1 cellular context compared by ENCODE assay signal in genomic region chr1:161832299-161832907, GRCh38.
TF ChIP-seq lines count a peak whose summit lies in the region.
"Not testable (repeated sequence)": the region's sequence is repeated elsewhere in the genome, so short reads cannot be mapped to it uniquely, and the experiment has no call there.

No MANE protein-coding gene starts in this region.

TF ChIP-seq in HepG2, 621 proteins besides CTCF, POLR2A, EP300 and RAD21 (continued from another document):
- 0 out of 2 replicates have a peak, but pooled peaks have one; percentile 41 for TF ChIP-seq PAXIP1 (CRISPR knock-in tag; conservative IDR thresholded peaks at IDR 0.05)
- 0 out of 2 replicates have a peak, but pooled peaks have one; percentile 21 for TF ChIP-seq FOXO1 (CRISPR knock-in tag; IDR thresholded peaks at IDR 0.05)
- TF ChIP-seq HDAC1 (CRISPR knock-in tag; IDR thresholded peaks at IDR 0.05) = peak; percentile 44; the same call in 1 of the 2 replicates
- 0 out of 2 replicates have a peak, but pooled peaks have one; percentile 27 for TF ChIP-seq DMAP1 (CRISPR knock-in tag; IDR thresholded peaks at IDR 0.05)
- 0 out of 2 replicates have a peak, but pooled peaks have one; percentile 57 for TF ChIP-seq HNF1B (CRISPR knock-in tag; IDR thresholded peaks at IDR 0.05)
- not testable (repeated sequence) for TF ChIP-seq SOX6 (IDR thresholded peaks at IDR 0.05)
- TF ChIP-seq SOX6 (CRISPR knock-in tag; IDR thresholded peaks at IDR 0.05) = peak; percentile 42; the same call in 1 of the 2 replicates
- 0 out of 2 replicates have a peak, but pooled peaks have one; percentile 42 for TF ChIP-seq THAP7 (CRISPR knock-in tag; IDR thresholded peaks at IDR 0.05)
- 0 out of 2 replicates have a peak, but pooled peaks have one; percentile 43 for TF ChIP-seq SMYD3 (CRISPR knock-in tag; IDR thresholded peaks at IDR 0.05)
- peak; percentile 95 for TF ChIP-seq ZNF281 (CRISPR knock-in tag; IDR thresholded peaks at IDR 0.05; ENCODE audit: borderline replicate concordance)
- peak; percentile 37; the same call in 1 of the 2 replicates for TF ChIP-seq FOXA3 (CRISPR knock-in tag; IDR thresholded peaks at IDR 0.05)
- TF ChIP-seq FOXC1 (CRISPR knock-in tag; IDR thresholded peaks at IDR 0.05; ENCODE audit: borderline replicate concordance) = peak; percentile 41; the same call in 1 of the 2 replicates
- TF ChIP-seq KAT8 (CRISPR knock-in tag; IDR thresholded peaks at IDR 0.05) = 0 out of 2 replicates have a peak, but pooled peaks have one; percentile 30
- TF ChIP-seq FOXP4 (CRISPR knock-in tag; IDR thresholded peaks at IDR 0.05) = peak; percentile 62
- peak; percentile 61 for TF ChIP-seq RARA (CRISPR knock-in tag; IDR thresholded peaks at IDR 0.05)
- TF ChIP-seq BORCS8-MEF2B (CRISPR knock-in tag; IDR thresholded peaks at IDR 0.05) = peak; percentile 55; the same call in 1 of the 2 replicates
- peak; percentile 63 for TF ChIP-seq SALL1 (CRISPR knock-in tag; IDR thresholded peaks at IDR 0.05)
